ENCODE assay signal across 8 cellular contexts in the genomic region with DNA sequence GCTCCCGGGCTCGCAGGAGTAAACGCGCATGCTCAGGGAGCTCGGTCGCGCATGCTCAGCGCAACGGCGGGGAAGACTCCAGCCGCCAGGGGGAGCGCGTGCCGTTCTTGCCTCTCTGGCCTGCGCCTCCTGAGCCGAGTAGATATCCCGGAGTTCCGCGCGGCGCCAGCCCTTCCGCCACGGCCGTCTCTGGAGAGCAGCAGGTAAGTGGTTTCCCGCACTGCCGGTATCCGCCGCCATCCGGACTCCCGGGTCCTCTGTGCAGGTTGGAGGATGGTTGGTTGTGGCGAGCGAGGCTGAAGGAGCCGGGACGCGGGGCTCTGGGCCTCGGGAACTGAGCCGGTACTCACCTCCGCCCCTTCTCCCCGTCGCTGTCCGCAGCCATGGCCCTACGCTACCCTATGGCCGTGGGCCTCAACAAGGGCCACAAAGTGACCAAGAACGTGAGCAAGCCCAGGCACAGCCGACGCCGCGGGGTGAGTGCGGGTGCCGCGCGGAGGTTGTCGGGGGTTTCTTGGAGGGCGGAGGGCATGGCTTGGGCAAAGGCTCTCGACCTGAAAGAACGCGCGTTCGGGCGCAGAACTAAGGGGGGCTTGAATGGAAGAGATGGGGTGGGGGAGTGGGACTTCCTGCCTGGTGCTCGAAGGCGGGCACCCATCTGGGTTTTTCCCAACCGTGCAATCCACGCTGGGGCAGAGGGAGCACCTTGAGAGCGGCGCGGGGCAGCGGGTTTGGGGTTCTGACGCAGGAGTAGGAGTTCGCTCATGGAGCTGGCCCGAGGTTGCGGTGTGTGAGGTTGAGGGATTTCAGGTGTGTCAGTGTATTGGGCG. TPM values are rescaled to one million over a fixed set of nuclear protein-coding genes. Genes with fewer than 3 reads are reported as not detected.
DNase-seq lines count a peak whose midpoint lies in the region; ATAC-seq and TF ChIP-seq lines count a peak whose summit lies in the region.

A gene (plus strand): TSS at position 171 of the 830 bp plus-strand sequence. CDS start 213 bp downstream, at position 384.

- BruUV-seq in Caco-2 (replicated peaks; lab: Mats Ljungman, UMichigan) = no TSS peak

- 0 to 1% methylated on average over 73 of the region's 73 CpGs for whole genome bisulfite sequencing in esophagus, 2 donors

- H3K36me3 Mint-ChIP-seq in Caco-2 (ENCODE audit: insufficient read depth, unreplicated experiment) = peaks cover 58% of the 10 kb centered on the region
- peaks cover 20% of the 10 kb centered on the region for H3K36me3 Mint-ChIP-seq in activated T-cell treated with anti-CD3 and anti-CD28 coated beads, Interleukin-2, amount 50 U/mL, for 4 hours (ENCODE audit: insufficient read depth)

- H3K4me3 Mint-ChIP-seq in Caco-2 (ENCODE audit: unreplicated experiment) = peak within 1 kb of the TSS; percentile 99
- H3K4me3 Mint-ChIP-seq in activated T-cell treated with anti-CD3 and anti-CD28 coated beads, Interleukin-2, amount 50 U/mL, for 4 hours = peak within 1 kb of the TSS; percentile 99

- POLR2A ChIA-PET in Caco-2 (lab: Charles Lee) = interaction anchor here (0.5 to 2.0 kb wide), 11 partner anchors 15 to 1220 kb away, joined by 3 to 24 read pairs (median 5); a partner anchor contains a TSS

- H3K27me3 Mint-ChIP-seq in Caco-2 (ENCODE audit: insufficient read depth, unreplicated experiment) = no peaks in the 10 kb centered on the region
- no peaks in the 10 kb centered on the region for H3K27me3 Mint-ChIP-seq in activated T-cell treated with anti-CD3 and anti-CD28 coated beads, Interleukin-2, amount 50 U/mL, for 4 hours (ENCODE audit: low read depth)

- TF ChIP-seq CTCF in Caco-2 (IDR thresholded peaks at IDR 0.05; ENCODE audit: insufficient read depth in 1 of 2, low read depth in 1 of 2, low read length in 1 of 2, severe bottlenecking in 1 of 2, unreplicated experiment in 1 of 2) = peak; percentile 84 to 89

- H3K27me3 ChIP-seq in Caco-2 (replicated peaks; ENCODE audit: control insufficient read depth, insufficient read depth, low read length) (no peaks in the 10 kb centered on the region), esophagus (ENCODE audit: control insufficient read depth in 1 of 2, insufficient read depth in 2 of 2, low read length in 2 of 2) (no peaks in the 10 kb centered on the region), mucosa of stomach (ENCODE audit: control insufficient read depth, insufficient read depth, low read length) (no peaks in the 10 kb centered on the region)

- H3K27ac Mint-ChIP-seq in Caco-2 (ENCODE audit: unreplicated experiment) = peak within 1 kb of the TSS; percentile 97

- H3K4me3 ChIP-seq in Caco-2 (ENCODE audit: low read depth, low read length) (peak within 1 kb of the TSS; percentile 90), esophagus (ENCODE audit: low read depth in 1 of 2, low read length in 2 of 2) (peak within 1 kb of the TSS; percentile 82 to 98), mucosa of stomach (ENCODE audit: low read length) (peak within 1 kb of the TSS; percentile 94)

- H3K9me3 Mint-ChIP-seq in Caco-2 (ENCODE audit: unreplicated experiment) = no peaks in the 10 kb centered on the region
- H3K9me3 Mint-ChIP-seq in activated T-cell treated with anti-CD3 and anti-CD28 coated beads, Interleukin-2, amount 50 U/mL, for 4 hours = no peaks in the 10 kb centered on the region

- H3K36me3 ChIP-seq in Caco-2 (ENCODE audit: control insufficient read depth, insufficient read depth, low read length) = peaks cover 7% of the 10 kb centered on the region
- peaks cover 11 to 39% of the 10 kb centered on the region in 2 donors for H3K36me3 ChIP-seq in esophagus (ENCODE audit: control insufficient read depth in 2 of 2, insufficient read depth in 2 of 2, low read length in 1 of 2)
- peaks cover 12% of the 10 kb centered on the region for H3K36me3 ChIP-seq in mucosa of stomach (ENCODE audit: control insufficient read depth, insufficient read depth, low read length)

- H3K4me1 Mint-ChIP-seq in Caco-2 (ENCODE audit: low read depth, unreplicated experiment) = no peaks in the 10 kb centered on the region
- peaks cover 17% of the 10 kb centered on the region for H3K4me1 Mint-ChIP-seq in activated T-cell treated with anti-CD3 and anti-CD28 coated beads, Interleukin-2, amount 50 U/mL, for 4 hours (ENCODE audit: low read depth)

- peak; percentile 35 for ATAC-seq in GM21447 (IDR thresholded peaks at IDR 0.05; ENCODE audit: unreplicated experiment)
- peak; percentile 50 to 54 for ATAC-seq in activated T-cell treated with anti-CD3 and anti-CD28 coated beads, Interleukin-2, amount 50 U/mL, for 4 hours

- peak within 1 kb of the TSS; percentile 97 for H3K9ac ChIP-seq in mucosa of stomach (ENCODE audit: low read length)

- intact Hi-C loops in Caco-2 (cut with micrococcal nuclease; ENCODE audit: unreplicated experiment) = no loop called here

- peak; percentile 96 to 98 for DNase-seq in Caco-2
- DNase-seq in KG1 (lab: John Stamatoyannopoulos, UW) = peak; percentile 96
- DNase-seq in activated T-cell treated with anti-CD3 and anti-CD28 coated beads, Interleukin-2, amount 50 U/mL, for 4 hours = peak; percentile 99
- peak; percentile 99 for DNase-seq in stimulated activated CD8-positive, alpha-beta memory T cell treated with anti-CD3 and anti-CD28 coated beads, Interleukin-7, amount 100 ng/mL, for 1 hour (ENCODE audit: low read depth in 2 of 2)

- H3K27ac ChIP-seq in esophagus (ENCODE audit: low read depth in 2 of 2, low read length in 1 of 2) = peak within 1 kb of the TSS; percentile 95 to 97

- H3K9me3 ChIP-seq in Caco-2 = no peaks in the 10 kb centered on the region
- no peaks in the 10 kb centered on the region for H3K9me3 ChIP-seq in esophagus (ENCODE audit: control insufficient read depth in 2 of 2, insufficient read depth in 1 of 2, low read depth in 1 of 2, low read length in 1 of 2)
- no peaks in the 10 kb centered on the region for H3K9me3 ChIP-seq in mucosa of stomach (ENCODE audit: control insufficient read depth, low read length)

- H3K4me1 ChIP-seq in Caco-2 = no peaks in the 10 kb centered on the region
- H3K4me1 ChIP-seq in esophagus (ENCODE audit: control insufficient read depth in 2 of 2, insufficient read depth in 2 of 2, low read length in 1 of 2) = peaks cover 3 to 19% of the 10 kb centered on the region in 2 donors
- peaks cover 29% of the 10 kb centered on the region for H3K4me1 ChIP-seq in mucosa of stomach (ENCODE audit: control insufficient read depth, insufficient read depth, low read length)

- CTCF ChIA-PET in Caco-2 (lab: Charles Lee) = interaction anchor here (0.7 to 1.5 kb wide), 7 partner anchors 18 to 114 kb away, joined by 3 to 9 read pairs (median 4); a partner anchor contains a TSS

TF ChIP-seq in PFSK-1, 5 proteins besides CTCF, POLR2A, EP300 and RAD21:
- TF ChIP-seq, protein P1, sequence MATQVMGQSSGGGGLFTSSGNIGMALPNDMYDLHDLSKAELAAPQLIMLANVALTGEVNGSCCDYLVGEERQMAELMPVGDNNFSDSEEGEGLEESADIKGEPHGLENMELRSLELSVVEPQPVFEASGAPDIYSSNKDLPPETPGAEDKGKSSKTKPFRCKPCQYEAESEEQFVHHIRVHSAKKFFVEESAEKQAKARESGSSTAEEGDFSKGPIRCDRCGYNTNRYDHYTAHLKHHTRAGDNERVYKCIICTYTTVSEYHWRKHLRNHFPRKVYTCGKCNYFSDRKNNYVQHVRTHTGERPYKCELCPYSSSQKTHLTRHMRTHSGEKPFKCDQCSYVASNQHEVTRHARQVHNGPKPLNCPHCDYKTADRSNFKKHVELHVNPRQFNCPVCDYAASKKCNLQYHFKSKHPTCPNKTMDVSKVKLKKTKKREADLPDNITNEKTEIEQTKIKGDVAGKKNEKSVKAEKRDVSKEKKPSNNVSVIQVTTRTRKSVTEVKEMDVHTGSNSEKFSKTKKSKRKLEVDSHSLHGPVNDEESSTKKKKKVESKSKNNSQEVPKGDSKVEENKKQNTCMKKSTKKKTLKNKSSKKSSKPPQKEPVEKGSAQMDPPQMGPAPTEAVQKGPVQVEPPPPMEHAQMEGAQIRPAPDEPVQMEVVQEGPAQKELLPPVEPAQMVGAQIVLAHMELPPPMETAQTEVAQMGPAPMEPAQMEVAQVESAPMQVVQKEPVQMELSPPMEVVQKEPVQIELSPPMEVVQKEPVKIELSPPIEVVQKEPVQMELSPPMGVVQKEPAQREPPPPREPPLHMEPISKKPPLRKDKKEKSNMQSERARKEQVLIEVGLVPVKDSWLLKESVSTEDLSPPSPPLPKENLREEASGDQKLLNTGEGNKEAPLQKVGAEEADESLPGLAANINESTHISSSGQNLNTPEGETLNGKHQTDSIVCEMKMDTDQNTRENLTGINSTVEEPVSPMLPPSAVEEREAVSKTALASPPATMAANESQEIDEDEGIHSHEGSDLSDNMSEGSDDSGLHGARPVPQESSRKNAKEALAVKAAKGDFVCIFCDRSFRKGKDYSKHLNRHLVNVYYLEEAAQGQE (IDR thresholded peaks at IDR 0.05; ENCODE audit: insufficient read depth in 1 of 2, low read depth in 2 of 2, low read length in 2 of 2) = peak in 1 of 2 experiments; percentile 45; a peak in 1 of 4 replicates
- no peak for TF ChIP-seq SIN3A (IDR thresholded peaks at IDR 0.05; ENCODE audit: borderline replicate concordance, insufficient read depth, low read length)
- TF ChIP-seq POLR2AphosphoS5 (IDR thresholded peaks at IDR 0.05; ENCODE audit: low read depth, low read length) = peak; percentile 98
- TF ChIP-seq FOXP2 (optimal IDR thresholded peaks at IDR 0.05; ENCODE audit: borderline replicate concordance, extremely low read depth, extremely low read length, insufficient read depth) = no peak
- peak; percentile 99 for TF ChIP-seq TAF1 (IDR thresholded peaks at IDR 0.05; ENCODE audit: borderline replicate concordance, insufficient read depth, low read length)

RNA-seq across cellular contexts. Expression of the gene that starts here (rescaled TPM):
- total RNA-seq in Caco-2 (2022) = 951 and 1,003 TPM in 2 replicates
- polyA plus RNA-seq in PFSK-1 (2012; ENCODE audit: insufficient read length, low read depth) = 4,214 TPM
- 1,000 to 10,000 TPM; 1,683 to 1,753 (median 1,705) TPM for total RNA-seq in activated T-cell treated with anti-CD3 and anti-CD28 coated beads, Interleukin-2, amount 50 U/mL, for 4 hours
- 1,000 to 10,000 TPM; 1,315 to 1,592 TPM for polyA plus RNA-seq in esophagus

Comparison
In these comparisons a context has a peak if more than half of its experiments do, and no peak if none do; other contexts are left out.
1. Peak in every context shown above with its lines: DNase-seq, ATAC-seq, H3K4me3 ChIP-seq and H3K27ac ChIP-seq.